Comparison of ENCODE assay signal across 8 cellular contexts in the genomic region with DNA sequence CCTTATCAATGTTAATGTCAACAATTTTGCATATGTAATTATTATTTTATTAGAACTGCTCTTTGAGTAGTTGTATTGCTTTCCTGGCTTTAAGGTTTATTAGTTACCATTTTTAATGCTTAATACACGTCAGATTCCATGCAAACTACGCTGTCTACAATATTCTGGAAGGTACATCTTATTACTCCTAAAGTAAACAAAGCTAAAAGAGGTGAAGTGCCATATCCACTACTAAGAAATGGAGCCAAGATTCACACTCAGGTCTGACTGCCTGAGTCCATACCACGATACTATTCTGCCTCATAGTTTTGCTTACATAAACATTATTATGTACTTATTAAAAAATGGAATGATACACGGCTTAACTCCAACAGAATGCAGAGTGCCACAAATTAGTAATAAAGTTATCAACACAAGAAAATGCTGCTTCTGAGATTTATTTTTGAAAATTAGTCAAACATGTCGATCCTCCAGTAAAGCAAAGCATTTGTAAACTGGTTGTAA. TPM values are rescaled to one million over a fixed set of nuclear protein-coding genes. Genes with fewer than 3 reads are reported as not detected.
A peak's percentile ranks its signal among the peaks of the same experiment; 100 is the strongest.
DNase-seq lines count a peak whose midpoint lies in the region; FAIRE-seq and TF ChIP-seq lines count a peak whose summit lies in the region.

No MANE protein-coding gene starts in this region.

- H3K27ac ChIP-seq in OCI-LY7 (ENCODE audit: low read depth, low read length, poor library complexity, severe bottlenecking), result peak overlapping the region; percentile 81
- peak overlapping the region; percentile 98 to 99 (median 98) for H3K27ac ChIP-seq in esophagus squamous epithelium
- peak overlapping the region; percentile 99 for H3K27ac ChIP-seq in rectal smooth muscle tissue (ENCODE audit: low read depth, low read length)

- CTCF ChIA-PET in OCI-LY7 (lab: Charles Lee; ENCODE audit: unreplicated experiment), result interaction anchor here (0.6 kb wide), 1 partner anchor 236 kb away, joined by 3 read pairs; no protein-coding TSS in a partner anchor

- peaks cover 27% of the 10 kb centered on the region for H4K20me1 ChIP-seq in OCI-LY7 (ENCODE audit: insufficient read depth, low read length)

- H3K9me3 ChIP-seq in OCI-LY7 (ENCODE audit: low read length) (peaks cover 8% of the 10 kb centered on the region; the same call in 1 of the 2 replicates), esophagus squamous epithelium (no peaks in the 10 kb centered on the region)

- no TSS peak for BruUV-seq in OCI-LY7 (replicated peaks; lab: Mats Ljungman, UMichigan)

- FAIRE-seq in urothelium cell line (lab: Jason Lieb, UNC), result no peak

- H3K9me2 ChIP-seq in OCI-LY7 (ENCODE audit: insufficient read depth, low read length), result no peaks in the 10 kb centered on the region

- H3K9ac ChIP-seq in rectal smooth muscle tissue (ENCODE audit: low read length), result no peak overlapping the region

- H2AFZ ChIP-seq in OCI-LY7 (ENCODE audit: low read length), result peak overlapping the region; percentile 87; the same call in 1 of the 2 replicates

- peaks cover 44% of the 10 kb centered on the region for H3K79me2 ChIP-seq in OCI-LY7 (ENCODE audit: insufficient read depth, low read depth, low read length)

- H3K36me3 ChIP-seq in OCI-LY7 (ENCODE audit: insufficient read depth, low read length) (peaks cover 29% of the 10 kb centered on the region), esophagus squamous epithelium (no peaks in the 10 kb centered on the region), rectal smooth muscle tissue (ENCODE audit: control insufficient read depth, insufficient read depth, low read length) (no peaks in the 10 kb centered on the region)

- no peak for DNase-seq in GM12864 (ENCODE audit: low read depth)
- no peak for DNase-seq in OCI-LY7 (ENCODE audit: low spot score)
- DNase-seq in esophagus squamous epithelium (lab: John Stamatoyannopoulos, UW), result no peak
- DNase-seq in cerebellar nuclear complex (lab: John Stamatoyannopoulos, UW), result no peak
- no peak for DNase-seq in glomerular visceral epithelial cell (ENCODE audit: extremely low spot score)
- DNase-seq in urothelium cell line (ENCODE audit: low spot score), result no peak
- no peak for DNase-seq in activated CD4-positive, alpha-beta T cell treated with anti-CD3 and anti-CD28 coated beads for 48 hours

- no peak for TF ChIP-seq CTCF in GM12864 (IDR thresholded peaks at IDR 0.05; ENCODE audit: low read depth, low read length, missing control alignments)
- TF ChIP-seq CTCF in OCI-LY7 (conservative IDR thresholded peaks at IDR 0.05; ENCODE audit: low read length), result no peak
- no peak for TF ChIP-seq CTCF in esophagus squamous epithelium (IDR thresholded peaks at IDR 0.05)

- H3K4me2 ChIP-seq in OCI-LY7 (ENCODE audit: low read length), result peak overlapping the region; percentile 83

- H3K4me1 ChIP-seq in OCI-LY7 (ENCODE audit: insufficient read depth, low read length, poor library complexity, severe bottlenecking) (peaks cover 34% of the 10 kb centered on the region), esophagus squamous epithelium (peaks cover 15 to 37% (median 27%) of the 10 kb centered on the region in 3 donors), rectal smooth muscle tissue (ENCODE audit: control insufficient read depth, insufficient read depth, low read length) (peaks cover 17% of the 10 kb centered on the region)

- 45 to 53% methylated on average over 5 of the region's 5 CpGs for WGBS in esophagus squamous epithelium, 2 donors

- no peak for TF ChIP-seq POLR2A in esophagus squamous epithelium (IDR thresholded peaks at IDR 0.05)

- intact Hi-C loops in OCI-LY7 (cut with micrococcal nuclease; ENCODE audit: unreplicated experiment) (loop anchor here (5.0 kb wide), 4 partner anchors 86 to 939 kb away; a partner anchor contains a TSS), esophagus squamous epithelium (cut with DNase I) (no loop called here)

- H3K4me3 ChIP-seq in GM12864 (ENCODE audit: low read depth, low read length), result peak overlapping the region; percentile 87; the same call in 1 of the 2 replicates
- H3K4me3 ChIP-seq in OCI-LY7 (ENCODE audit: low read depth, low read length, poor library complexity, severe bottlenecking), result peak overlapping the region; percentile 93
- peak overlapping the region in 3 of 4 donors; percentile 78 to 94 (median 92) for H3K4me3 ChIP-seq in esophagus squamous epithelium
- H3K4me3 ChIP-seq in rectal smooth muscle tissue (ENCODE audit: low read length), result peak overlapping the region; percentile 76

- H3K27me3 ChIP-seq in esophagus squamous epithelium, result no peaks in the 10 kb centered on the region
- H3K27me3 ChIP-seq in rectal smooth muscle tissue (ENCODE audit: control insufficient read depth, insufficient read depth, low read length), result no peaks in the 10 kb centered on the region

- POLR2A ChIA-PET in OCI-LY7 (lab: Charles Lee), result interaction anchor here (0.5 to 10.6 kb wide), 10 partner anchors 9 to 224 kb away, joined by 3 to 192 read pairs (median 4); a partner anchor contains a TSS

RNA-seq across cellular contexts. Expression of a gene that starts 1.2 kb away (rescaled TPM):
- 111 and 123 TPM in 2 replicates for total RNA-seq in OCI-LY7 (2014; rRNA removed; shearing (Covaris generic))
- total RNA-seq in OCI-LY7 (2022), result 188 and 197 TPM in 2 replicates
- 10 to 100 TPM; 16.5 to 75.2 (median 34.5) TPM for total RNA-seq in esophagus squamous epithelium
